14 cellular contexts compared by ENCODE assay signal in the genomic region with DNA sequence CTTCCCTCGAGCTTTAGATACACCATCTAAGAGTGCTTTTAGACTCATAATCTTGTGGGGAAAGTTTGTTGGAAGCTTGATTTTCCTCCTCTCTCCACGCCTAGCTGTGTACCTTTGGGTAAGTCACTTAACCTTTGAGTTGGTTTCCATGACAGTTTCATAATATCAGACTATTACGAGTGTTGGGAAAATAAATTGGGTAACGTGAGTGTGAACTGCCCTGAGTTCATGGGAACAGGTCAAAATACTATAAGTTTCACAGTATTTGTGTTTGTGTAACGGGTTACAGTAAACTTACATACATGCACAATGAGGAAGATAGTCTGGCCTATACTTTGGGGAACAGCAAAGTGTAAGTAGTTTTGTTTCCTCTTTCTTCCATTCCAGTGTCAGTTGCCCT.
"Had no signal": no experiment of that assay in that cellular context is flagged by ENCODE, and none has a peak within 500 bp of the region (broad histone marks: within the 10 kb centered on the region; RNA-seq: fewer than 3 reads in every experiment).

No MANE protein-coding gene starts in this region.

- H3K4me3 Mint-ChIP-seq: activated B cell treated with CpG ODN at 0.5 μM for 24 hours; activated CD8-positive, alpha-beta T cell treated with anti-CD3 and anti-CD28 coated beads for 36 hours; activated T-cell treated with anti-CD3 and anti-CD28 coated beads, Interleukin-2, amount 50 U/mL, for 4 hours; naive thymus-derived CD8-positive, alpha-beta T cell had no signal

- H3K27ac ChIP-seq: pancreas had no signal

- H3K36me3 ChIP-seq: pancreas had no signal

- H3K27ac Mint-ChIP-seq: activated B cell treated with CpG ODN at 0.5 μM for 24 hours; activated CD8-positive, alpha-beta T cell treated with anti-CD3 and anti-CD28 coated beads for 36 hours; naive thymus-derived CD8-positive, alpha-beta T cell had no signal

- DNase-seq: activated B cell treated with CpG ODN at 0.5 μM for 24 hours; activated CD4-positive, alpha-beta T cell treated with anti-CD3 and anti-CD28 coated beads for 48 hours; activated CD8-positive, alpha-beta T cell treated with anti-CD3 and anti-CD28 coated beads for 36 hours; activated effector memory CD4-positive, alpha-beta T cell treated with Interleukin-2 at 50 U/mL for 16 hours; activated naive CD4-positive, alpha-beta T cell treated with anti-CD3 and anti-CD28 coated beads, Interleukin-2, amount 50 U/mL, for 16 hours; activated T-cell treated with anti-CD3 and anti-CD28 coated beads, Interleukin-2, amount 50 U/mL, for 4 hours; dermis blood vessel endothelial cell; head of caudate nucleus; kidney glomerular epithelial cell; mammary epithelial cell; naive thymus-derived CD8-positive, alpha-beta T cell; pancreas; stimulated activated naive CD8-positive, alpha-beta T cell treated with anti-CD3 and anti-CD28 coated beads, Interleukin-15, Interleukin-2, amounts not matched to agents 100 U/mL and 50 U/mL, for 24 hours; trophoblast cell had no signal

- H3K9me3 ChIP-seq: pancreas had no signal

- ATAC-seq: activated CD8-positive, alpha-beta T cell treated with anti-CD3 and anti-CD28 coated beads for 36 hours; activated T-cell treated with anti-CD3 and anti-CD28 coated beads, Interleukin-2, amount 50 U/mL, for 4 hours; naive thymus-derived CD8-positive, alpha-beta T cell; pancreas; stimulated activated naive CD8-positive, alpha-beta T cell treated with anti-CD3 and anti-CD28 coated beads, Interleukin-15, Interleukin-2, amounts not matched to agents 100 U/mL and 50 U/mL, for 24 hours had no signal

- H3K36me3 Mint-ChIP-seq: naive thymus-derived CD8-positive, alpha-beta T cell had no signal

- H3K9me3 Mint-ChIP-seq: activated B cell treated with CpG ODN at 0.5 μM for 24 hours; activated CD8-positive, alpha-beta T cell treated with anti-CD3 and anti-CD28 coated beads for 36 hours; activated T-cell treated with anti-CD3 and anti-CD28 coated beads, Interleukin-2, amount 50 U/mL, for 4 hours had no signal

- H3K27me3 ChIP-seq: pancreas had no signal

- H3K4me3 ChIP-seq: pancreas had no signal
